In genomic region chr1:101203812-101204540, GRCh38 we compare ENCODE assay signal across 11 cellular contexts. TPM values are rescaled to one million over a fixed set of nuclear protein-coding genes. Genes with fewer than 3 reads are reported as not detected.
DNase-seq lines count a peak whose midpoint lies in the region; ATAC-seq lines count a peak whose summit lies in the region.
"Had no signal": no experiment of that assay in that cellular context is flagged by ENCODE, and none has a peak within 500 bp of the region (broad histone marks: within the 10 kb centered on the region; RNA-seq: fewer than 3 reads in every experiment).

No MANE protein-coding gene starts in this region.

- H3K4me3 Mint-ChIP-seq in T-helper 17 cell, result no peak overlapping the region

- H3K27me3 ChIP-seq in right cardiac atrium (ENCODE audit: control insufficient read depth, insufficient read depth), result no peaks in the 10 kb centered on the region

- in situ Hi-C loops in Caki2 (cut with HindIII; ENCODE audit: low pct_unique_long_range_greater_than_20kb, low sequenced_read_pairs), result no loop called here

- intact Hi-C loops in right cardiac atrium (cut with DNase I), result no loop called here

- no peaks in the 10 kb centered on the region for H3K9me3 ChIP-seq in right cardiac atrium (ENCODE audit: control insufficient read depth, low read length)
- no peaks in the 10 kb centered on the region for H3K9me3 ChIP-seq in T-helper 17 cell (ENCODE audit: control insufficient read depth, low read length, poor library complexity, severe bottlenecking)

- peaks cover 3% of the 10 kb centered on the region for H3K36me3 Mint-ChIP-seq in T-helper 17 cell (ENCODE audit: low read depth)

- peaks cover 9% of the 10 kb centered on the region for H3K4me1 Mint-ChIP-seq in T-helper 17 cell

- no peak overlapping the region for H3K27ac Mint-ChIP-seq in T-helper 17 cell

- peaks cover 5% of the 10 kb centered on the region for H3K27me3 Mint-ChIP-seq in T-helper 17 cell

- ATAC-seq in right cardiac atrium, result peak; percentile 96 to 97
- no peak for ATAC-seq in T-helper 17 cell
- no peak for ATAC-seq in HG02852 (IDR thresholded peaks at IDR 0.05; ENCODE audit: unreplicated experiment)
- ATAC-seq in HG02642 (IDR thresholded peaks at IDR 0.05; ENCODE audit: poor library complexity, unreplicated experiment), result no peak
- ATAC-seq: left lobe of liver, sciatic nerve had no signal

- DNase-seq in Caki2 (ENCODE audit: low read depth) (peak; percentile 1), NCI-H1417 treated with DMSO at 0.1 percent for 48 hours (lab: John Stamatoyannopoulos, UW) (peak; percentile 64), amniotic epithelial cell (ENCODE audit: low read depth) (peak; percentile 62), right cardiac atrium (peak in 1 of 3 donors; percentile 9), T-helper 17 cell (no peak), dedifferentiated amniotic fluid mesenchymal stem cell (ENCODE audit: extremely low spot score) (no peak)
- DNase-seq: Kasumi-1 had no signal

- no peak overlapping the region for H3K4me3 ChIP-seq in right cardiac atrium (ENCODE audit: low read length)

- peaks cover 8% of the 10 kb centered on the region for H3K4me1 ChIP-seq in right cardiac atrium (ENCODE audit: control insufficient read depth, insufficient read depth, low read length)

- peak overlapping the region; percentile 94 for H3K27ac ChIP-seq in right cardiac atrium (ENCODE audit: low read length)

- WGBS in right cardiac atrium, result 48% methylated on average over 6 of the region's 6 CpGs

RNA-seq across cellular contexts. Expression of gene S1PR1, which starts 32.8 kb away (rescaled TPM):
- total RNA-seq in Caki2 (2014; rRNA removed; shearing (Covaris generic); ENCODE audit: low replicate concordance), result not detected in 2 replicates
- 10 to 100 TPM; 54.2 to 62.4 (median 59.8) TPM for total RNA-seq in right cardiac atrium
- 58.0 TPM for polyA plus RNA-seq in right cardiac atrium
- 100 to 1,000 TPM; 157 to 226 TPM for total RNA-seq in T-helper 17 cell

Comparison
In these comparisons a context has a peak if more than half of its experiments do, and no peak if none do; other contexts are left out.
1. DNase-seq: peak in Caki2 (single experiment), NCI-H1417 treated with DMSO at 0.1 percent for 48 hours (single experiment) and amniotic epithelial cell (single experiment); none in T-helper 17 cell (0 of 3) and dedifferentiated amniotic fluid mesenchymal stem cell (single experiment).
2. ATAC-seq: peak in right cardiac atrium (2 of 2); none in T-helper 17 cell (single experiment), HG02852 (single experiment) and HG02642 (single experiment).
3. RNA of gene S1PR1, which starts 32.8 kb away (total RNA-seq): 157 to 226 TPM in T-helper 17 cell and 54.2 to 62.4 TPM in right cardiac atrium; not detected in Caki2; every median in the first group is over 10 times any median in the second.